In the genomic region with DNA sequence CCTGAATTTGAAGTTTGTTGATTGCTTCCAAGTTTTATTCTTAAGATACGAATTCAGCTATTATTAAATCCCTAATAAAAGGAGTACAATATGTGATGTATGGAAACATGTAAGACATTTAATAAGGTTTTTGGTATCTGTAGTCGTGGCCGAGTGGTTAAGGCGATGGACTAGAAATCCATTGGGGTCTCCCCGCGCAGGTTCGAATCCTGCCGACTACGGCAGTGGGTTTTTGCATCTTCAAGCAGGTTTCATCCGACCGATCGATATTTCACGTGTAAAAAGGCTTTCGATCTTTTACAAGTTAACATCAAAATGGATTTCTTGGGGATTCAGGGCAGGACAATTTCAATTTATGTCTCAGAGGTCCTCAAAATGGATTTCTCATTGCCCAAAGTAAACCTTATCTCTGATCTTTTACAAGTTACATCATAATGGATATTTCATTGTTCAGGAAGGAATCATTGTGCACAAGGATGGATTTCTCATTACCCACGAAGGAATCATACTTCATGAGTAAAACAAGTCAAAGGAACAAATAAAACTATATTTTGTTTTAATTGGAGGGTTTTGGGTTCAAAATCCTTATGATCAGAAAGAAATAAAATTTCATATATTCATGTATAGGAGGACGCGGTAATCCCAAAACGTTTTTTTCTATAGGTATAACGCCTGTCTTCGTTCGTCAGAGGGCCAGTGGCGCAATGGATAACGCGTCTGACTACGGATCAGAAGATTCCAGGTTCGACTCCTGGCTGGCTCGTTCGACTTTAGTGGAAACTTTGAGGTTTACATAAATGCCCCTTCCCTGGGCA, we compare ENCODE assay signal across 8 cellular contexts. TPM values are rescaled to one million over a fixed set of nuclear protein-coding genes. Genes with fewer than 3 reads are reported as not detected.
DNase-seq lines count a peak whose midpoint lies in the region; ATAC-seq and TF ChIP-seq lines count a peak whose summit lies in the region.

No MANE protein-coding gene starts in this region.

- H3K36me3 Mint-ChIP-seq in CD14-positive monocyte = peaks cover 3 to 19% of the 10 kb centered on the region in 2 donors

- peaks cover 0 to 42% (median 30%) of the 10 kb centered on the region in 7 donors for H3K9me3 Mint-ChIP-seq in CD14-positive monocyte

- H3K9me2 ChIP-seq in OCI-LY7 (ENCODE audit: insufficient read depth, low read length) = no peaks in the 10 kb centered on the region

- H3K4me1 Mint-ChIP-seq in CD14-positive monocyte = peaks cover 37% of the 10 kb centered on the region

- H3K4me2 ChIP-seq in OCI-LY7 (ENCODE audit: low read length) = peak overlapping the region; percentile 96

- ATAC-seq in HG02642 (IDR thresholded peaks at IDR 0.05; ENCODE audit: poor library complexity, unreplicated experiment) = peak; percentile 19

- BruUV-seq in OCI-LY7 (replicated peaks; lab: Mats Ljungman, UMichigan) = no TSS peak

- H3K79me2 ChIP-seq in OCI-LY7 (ENCODE audit: insufficient read depth, low read depth, low read length) = no peaks in the 10 kb centered on the region

- DNase-seq in CD14-positive monocyte (ENCODE audit: low spot score) (peak; percentile 65), OCI-LY7 (ENCODE audit: low spot score) (peak; percentile 68), head of caudate nucleus (peak in 35 of 42 donors; percentile 18 to 78 (median 52)), tibial artery (no peak), germinal center (ENCODE audit: low spot score) (no peak)
- DNase-seq in activated T-cell treated with anti-CD3 and anti-CD28 coated beads, Interleukin-2, amount 50 U/mL, for 1 hour = peak; percentile 64
- DNase-seq in stimulated activated CD4-positive, alpha-beta T cell treated with anti-CD3 and anti-CD28 coated beads, TNF-alpha, amount 100 ng/mL, for 24 hours (ENCODE audit: low read depth in 3 of 3) = peak in 2 of 3 experiments; percentile 57 to 72

- peak overlapping the region; percentile 56; the same call in 1 of the 2 replicates for H2AFZ ChIP-seq in OCI-LY7 (ENCODE audit: low read length)

- intact Hi-C loops in CD14-positive monocyte (cut with micrococcal nuclease) = loop anchor here in 1 of 2 donors (10.0 kb wide), 1 partner anchor 207 kb away; a partner anchor contains a TSS
- intact Hi-C loops in OCI-LY7 (cut with micrococcal nuclease; ENCODE audit: unreplicated experiment) = loop anchor here (1.0 kb wide), 1 partner anchor 14 kb away; no protein-coding TSS in a partner anchor
- intact Hi-C loops in head of caudate nucleus (cut with DNase I) = no loop called here
- intact Hi-C loops in tibial artery (cut with DNase I; ENCODE audit: low total_unique reads) = no loop called here

- H3K36me3 ChIP-seq in OCI-LY7 (ENCODE audit: insufficient read depth, low read length) (no peaks in the 10 kb centered on the region), tibial artery (no peaks in the 10 kb centered on the region)

- H3K4me1 ChIP-seq in OCI-LY7 (ENCODE audit: insufficient read depth, low read length, poor library complexity, severe bottlenecking) = peaks cover 44% of the 10 kb centered on the region
- peaks cover 0 to 7% (median 2%) of the 10 kb centered on the region in 4 donors for H3K4me1 ChIP-seq in tibial artery

- H3K4me3 Mint-ChIP-seq in CD14-positive monocyte = peak overlapping the region; percentile 61 to 84

- H3K27me3 Mint-ChIP-seq in CD14-positive monocyte (ENCODE audit: low read depth in 3 of 3) = peaks cover 82 to 88% (median 85%) of the 10 kb centered on the region in 3 donors

- POLR2A ChIA-PET in OCI-LY7 (lab: Charles Lee) = interaction anchor here (0.5 to 2.3 kb wide), 8 partner anchors 9 to 829 kb away, joined by 3 to 6 read pairs (median 4); no protein-coding TSS in a partner anchor

- CTCF ChIA-PET in OCI-LY7 (lab: Charles Lee; ENCODE audit: unreplicated experiment) = no interaction called here

- H3K4me3 ChIP-seq in OCI-LY7 (ENCODE audit: low read depth, low read length, poor library complexity, severe bottlenecking) = peak overlapping the region; percentile 66
- no peak overlapping the region for H3K4me3 ChIP-seq in tibial artery

- no peak overlapping the region for H3K27ac ChIP-seq in OCI-LY7 (ENCODE audit: low read depth, low read length, poor library complexity, severe bottlenecking)
- H3K27ac ChIP-seq in tibial artery = no peak overlapping the region

- no peaks in the 10 kb centered on the region for H3K9me3 ChIP-seq in OCI-LY7 (ENCODE audit: low read length)
- H3K9me3 ChIP-seq in tibial artery = no peaks in the 10 kb centered on the region

- no peak overlapping the region for H3K27ac Mint-ChIP-seq in CD14-positive monocyte

- TF ChIP-seq CTCF in CD14-positive monocyte (IDR thresholded peaks at IDR 0.05) = no peak
- TF ChIP-seq CTCF in OCI-LY7 (conservative IDR thresholded peaks at IDR 0.05; ENCODE audit: low read length) = no peak
- TF ChIP-seq CTCF in tibial artery (IDR thresholded peaks at IDR 0.05) = no peak

- H3K27me3 ChIP-seq in tibial artery = peaks cover 7 to 50% of the 10 kb centered on the region in 2 donors

- H4K20me1 ChIP-seq in OCI-LY7 (ENCODE audit: insufficient read depth, low read length) = no peaks in the 10 kb centered on the region

RNA-seq across cellular contexts. Expression of a gene that starts 37.3 kb away (rescaled TPM):
- 10 to 100 TPM; 30.7 to 37.8 TPM for polyA plus RNA-seq in CD14-positive monocyte
- total RNA-seq in OCI-LY7 (2014; rRNA removed; shearing (Covaris generic)) = 47.9 and 54.5 TPM in 2 replicates
- total RNA-seq in OCI-LY7 (2022) = 70.8 and 95.7 TPM in 2 replicates

RNA-seq across cellular contexts. Expression of a gene that starts 55.3 kb away (rescaled TPM):
- 1 to 10 TPM; 7.0 to 9.5 TPM for polyA plus RNA-seq in CD14-positive monocyte
- 42.0 and 45.1 TPM in 2 replicates for total RNA-seq in OCI-LY7 (2014; rRNA removed; shearing (Covaris generic))
- total RNA-seq in OCI-LY7 (2022) = 35.0 and 44.8 TPM in 2 replicates

Comparison
In these comparisons a context has a peak if more than half of its experiments do, and no peak if none do; other contexts are left out.
1. DNase-seq: peak in CD14-positive monocyte (single experiment), OCI-LY7 (single experiment), activated T-cell treated with anti-CD3 and anti-CD28 coated beads, Interleukin-2, amount 50 U/mL, for 1 hour (single experiment), head of caudate nucleus (35 of 42) and stimulated activated CD4-positive, alpha-beta T cell treated with anti-CD3 and anti-CD28 coated beads, TNF-alpha, amount 100 ng/mL, for 24 hours (2 of 3); none in tibial artery (0 of 2) and germinal center (single experiment).